21 cellular contexts compared by ENCODE assay signal in the genomic region with DNA sequence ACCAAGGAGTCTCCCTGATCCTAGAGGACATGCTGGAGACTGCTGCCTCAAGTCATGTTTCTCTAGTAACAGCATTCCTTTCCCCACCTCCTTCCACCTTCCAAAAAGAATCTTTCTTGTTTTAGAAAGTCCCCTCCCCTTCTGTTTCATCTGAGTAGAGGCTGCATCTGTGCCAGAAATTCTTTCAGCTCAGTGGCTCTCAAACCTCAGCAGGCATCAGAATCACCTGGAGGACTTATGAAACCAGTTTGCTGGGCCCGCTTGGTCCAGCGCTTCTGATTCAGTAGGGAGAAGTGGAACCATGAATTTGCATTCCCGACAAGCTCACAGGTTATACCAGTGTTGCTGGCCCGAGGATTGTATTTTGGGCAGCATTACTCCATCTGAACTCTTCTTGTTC.
"Had no signal": no experiment of that assay in that cellular context is flagged by ENCODE, and none has a peak within 500 bp of the region (broad histone marks: within the 10 kb centered on the region; RNA-seq: fewer than 3 reads in every experiment).

No MANE protein-coding gene starts in this region.

- H3K27me3 Mint-ChIP-seq: activated CD8-positive, alpha-beta T cell treated with anti-CD3 and anti-CD28 coated beads for 36 hours; activated T-cell treated with anti-CD3 and anti-CD28 coated beads, Interleukin-2, amount 50 U/mL, for 24 hours; brain; central memory CD8-positive, alpha-beta T cell; stimulated activated naive CD8-positive, alpha-beta T cell treated with anti-CD3 and anti-CD28 coated beads, Interleukin-15, amount 100 ng/mL, for 72 hours; T-cell had no signal

- H3K9me3 Mint-ChIP-seq: activated B cell treated with CpG ODN at 0.5 μM for 24 hours; activated CD8-positive, alpha-beta T cell treated with anti-CD3 and anti-CD28 coated beads for 36 hours; activated T-cell treated with anti-CD3 and anti-CD28 coated beads, Interleukin-2, amount 50 U/mL, for 24 hours; activated T-helper 2 cell treated with anti-CD3 and anti-CD28 coated beads, Interferon-gamma antibody, Interleukin-2, Interleukin-4, amounts not matched to agents 10 μg/mL and 5 μg/mL and 100 μg/mL, durations not matched to agents 14 hours and 24 hours and 36 hours; brain; central memory CD8-positive, alpha-beta T cell; stimulated activated naive CD8-positive, alpha-beta T cell treated with anti-CD3 and anti-CD28 coated beads, Interleukin-15, amount 100 ng/mL, for 72 hours; T-cell had no signal

- ATAC-seq: activated CD8-positive, alpha-beta T cell treated with anti-CD3 and anti-CD28 coated beads for 36 hours; esophagus mucosa; lower lobe of right lung; right cardiac atrium; stimulated activated naive CD8-positive, alpha-beta T cell treated with anti-CD3 and anti-CD28 coated beads, Interleukin-15, amount 100 ng/mL, for 72 hours; T-cell had no signal

- H3K27ac Mint-ChIP-seq: activated B cell treated with CpG ODN at 0.5 μM for 24 hours; activated CD8-positive, alpha-beta T cell treated with anti-CD3 and anti-CD28 coated beads for 36 hours; activated naive CD8-positive, alpha-beta T cell treated with anti-CD3 and anti-CD28 coated beads, Interleukin-2, amount 10 ng/mL, durations not matched to agents 7 days and 5 days; activated T-cell treated with anti-CD3 and anti-CD28 coated beads, Interleukin-2, amount 50 U/mL, for 24 hours; activated T-helper 2 cell treated with anti-CD3 and anti-CD28 coated beads, Interferon-gamma antibody, Interleukin-2, Interleukin-4, amounts not matched to agents 10 μg/mL and 5 μg/mL and 100 μg/mL, durations not matched to agents 14 hours and 24 hours and 36 hours; stimulated activated naive CD8-positive, alpha-beta T cell treated with anti-CD3 and anti-CD28 coated beads, Interleukin-15, amount 100 ng/mL, for 72 hours; T-cell had no signal

- H3K4me1 Mint-ChIP-seq: activated B cell treated with CpG ODN at 0.5 μM for 24 hours; activated naive CD8-positive, alpha-beta T cell treated with anti-CD3 and anti-CD28 coated beads, Interleukin-2, amount 10 ng/mL, durations not matched to agents 7 days and 5 days; central memory CD8-positive, alpha-beta T cell; stimulated activated naive CD8-positive, alpha-beta T cell treated with anti-CD3 and anti-CD28 coated beads, Interleukin-15, amount 100 ng/mL, for 72 hours had no signal

- H3K27ac ChIP-seq: coronary artery, lower lobe of right lung, prostate gland, skin epidermis, suprapubic skin had no signal

- H3K4me3 ChIP-seq: coronary artery, lower lobe of right lung, prostate gland, skin epidermis, suprapubic skin had no signal

- H3K27me3 ChIP-seq: suprapubic skin had no signal

- H3K4me1 ChIP-seq: lower lobe of right lung, prostate gland, suprapubic skin had no signal

- H3K9me3 ChIP-seq: lower lobe of right lung, prostate gland, suprapubic skin had no signal

- DNase-seq: activated B cell treated with CpG ODN at 0.5 μM for 24 hours; activated CD4-positive, alpha-beta T cell treated with anti-CD3 and anti-CD28 coated beads for 4 hours; activated CD8-positive, alpha-beta T cell treated with anti-CD3 and anti-CD28 coated beads for 36 hours; activated naive CD4-positive, alpha-beta T cell treated with Interleukin-2 at 50 U/mL for 16 hours; activated naive CD8-positive, alpha-beta T cell treated with anti-CD3 and anti-CD28 coated beads, Interleukin-2, amount 10 ng/mL, durations not matched to agents 7 days and 5 days; activated T-cell treated with anti-CD3 and anti-CD28 coated beads, Interleukin-2, amount 50 U/mL, for 24 hours; amygdala; lower lobe of right lung; midbrain; right cardiac atrium; stimulated activated CD4-positive, alpha-beta T cell treated with anti-CD3 and anti-CD28 coated beads, Interleukin-4, amount 100 ng/mL, for 1 hour; stimulated activated naive CD8-positive, alpha-beta T cell treated with anti-CD3 and anti-CD28 coated beads, Interleukin-15, amount 100 ng/mL, for 72 hours; T-cell had no signal

- H3K36me3 ChIP-seq: lower lobe of right lung, prostate gland, suprapubic skin had no signal

- H3K4me3 Mint-ChIP-seq: activated B cell treated with CpG ODN at 0.5 μM for 24 hours; activated CD8-positive, alpha-beta T cell treated with anti-CD3 and anti-CD28 coated beads for 36 hours; activated naive CD8-positive, alpha-beta T cell treated with anti-CD3 and anti-CD28 coated beads, Interleukin-2, amount 10 ng/mL, durations not matched to agents 7 days and 5 days; activated T-cell treated with anti-CD3 and anti-CD28 coated beads, Interleukin-2, amount 50 U/mL, for 24 hours; brain; central memory CD8-positive, alpha-beta T cell; stimulated activated naive CD8-positive, alpha-beta T cell treated with anti-CD3 and anti-CD28 coated beads, Interleukin-15, amount 100 ng/mL, for 72 hours; T-cell had no signal
